14 cellular contexts compared by ENCODE assay signal in the genomic region with DNA sequence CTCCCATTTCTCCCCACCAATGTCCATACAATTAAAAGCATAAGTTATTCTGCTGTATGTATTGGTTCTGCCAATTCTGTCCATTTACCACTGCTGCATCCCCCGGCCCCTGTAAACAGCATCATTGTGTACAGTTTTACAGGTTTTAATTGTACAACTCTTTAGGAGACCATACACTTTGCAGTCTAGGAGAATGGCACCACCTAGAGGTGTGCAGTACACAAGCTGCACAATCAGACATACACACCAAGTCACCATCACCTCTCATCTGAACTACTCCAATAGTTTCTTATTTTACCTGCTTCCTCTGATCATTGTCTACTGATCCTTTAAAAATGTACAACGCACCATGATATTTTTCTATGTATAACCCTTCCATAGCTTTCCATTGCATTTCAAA.
DNase-seq lines count a peak whose midpoint lies in the region; ATAC-seq and TF ChIP-seq lines count a peak whose summit lies in the region.
"Had no signal": no experiment of that assay in that cellular context is flagged by ENCODE, and none has a peak within 500 bp of the region (broad histone marks: within the 10 kb centered on the region; RNA-seq: fewer than 3 reads in every experiment).

No MANE protein-coding gene starts in this region.

- ATAC-seq in GM18868 (IDR thresholded peaks at IDR 0.05; ENCODE audit: unreplicated experiment): peak; percentile 42
- ATAC-seq in GM19023 (IDR thresholded peaks at IDR 0.05; ENCODE audit: unreplicated experiment): no peak
- ATAC-seq in GM19397 (IDR thresholded peaks at IDR 0.05; ENCODE audit: unreplicated experiment): no peak
- ATAC-seq: activated CD4-positive, CD25-positive, alpha-beta regulatory T cell treated with anti-CD3 and anti-CD28 coated beads, Interleukin-2, amount 50 U/mL, for 24 hours; activated naive CD4-positive, alpha-beta T cell treated with anti-CD3 and anti-CD28 coated beads, Interleukin-2, amount 50 U/mL, for 72 hours had no signal

- no peak overlapping the region for H3K9ac ChIP-seq in endodermal cell (ENCODE audit: extremely low read depth, low read length, poor library complexity, severe bottlenecking)

- 85 to 89% methylated on average over 1 to 2 of the region's 2 CpGs for WGBS in endodermal cell (ENCODE audit: insufficient coverage in 1 of 2, insufficient read length in 1 of 2), 2 experiments

- H3K9me3 Mint-ChIP-seq in endodermal cell: no peaks in the 10 kb centered on the region
- H3K9me3 Mint-ChIP-seq: activated naive CD4-positive, alpha-beta T cell treated with anti-CD3 and anti-CD28 coated beads, Interleukin-2, amount 50 U/mL, for 72 hours had no signal

- DNase-seq in AML-193 (lab: John Stamatoyannopoulos, UW) (peak; percentile 69 to 74), NCI-H82 (lab: John Stamatoyannopoulos, UW) (peak; percentile 78), endodermal cell (no peak), vagina (ENCODE audit: extremely low spot score in 2 of 2) (no peak), NCI-H2029 treated with DMSO at 0.1 percent for 48 hours (lab: John Stamatoyannopoulos, UW) (no peak)
- DNase-seq: CD4-positive, CD25-positive, alpha-beta regulatory T cell; esophagus squamous epithelium had no signal

- no peak for TF ChIP-seq POLR2A in vagina (IDR thresholded peaks at IDR 0.05)

- no peak overlapping the region for H3K27ac Mint-ChIP-seq in endodermal cell
- H3K27ac Mint-ChIP-seq: activated naive CD4-positive, alpha-beta T cell treated with anti-CD3 and anti-CD28 coated beads, Interleukin-2, amount 50 U/mL, for 72 hours; CD4-positive, CD25-positive, alpha-beta regulatory T cell had no signal

- H3K4me1 ChIP-seq in endodermal cell (ENCODE audit: control insufficient read depth, insufficient read depth, low read length) (no peaks in the 10 kb centered on the region), vagina (no peaks in the 10 kb centered on the region)
- H3K4me1 ChIP-seq: esophagus squamous epithelium had no signal

- H3K36me3 Mint-ChIP-seq in endodermal cell (ENCODE audit: low read depth): no peaks in the 10 kb centered on the region
- H3K36me3 Mint-ChIP-seq: activated naive CD4-positive, alpha-beta T cell treated with anti-CD3 and anti-CD28 coated beads, Interleukin-2, amount 50 U/mL, for 72 hours; CD4-positive, CD25-positive, alpha-beta regulatory T cell had no signal

- H3K4me3 ChIP-seq in endodermal cell (ENCODE audit: low read length) (no peak overlapping the region), vagina (no peak overlapping the region)
- H3K4me3 ChIP-seq: esophagus squamous epithelium, lung had no signal

- no peaks in the 10 kb centered on the region for H3K9me3 ChIP-seq in endodermal cell (ENCODE audit: control insufficient read depth, low read length)
- no peaks in the 10 kb centered on the region for H3K9me3 ChIP-seq in vagina
- H3K9me3 ChIP-seq: esophagus squamous epithelium had no signal

- H3K4me3 Mint-ChIP-seq in endodermal cell: no peak overlapping the region
- H3K4me3 Mint-ChIP-seq: CD4-positive, CD25-positive, alpha-beta regulatory T cell had no signal

- intact Hi-C loops in vagina (cut with DNase I): no loop called here

- no peaks in the 10 kb centered on the region for H3K27me3 Mint-ChIP-seq in endodermal cell (ENCODE audit: insufficient read depth)
- H3K27me3 Mint-ChIP-seq: CD4-positive, CD25-positive, alpha-beta regulatory T cell had no signal

- H3K36me3 ChIP-seq in endodermal cell (ENCODE audit: control insufficient read depth, insufficient read depth, low read length): no peaks in the 10 kb centered on the region
- no peaks in the 10 kb centered on the region for H3K36me3 ChIP-seq in vagina
- H3K36me3 ChIP-seq: esophagus squamous epithelium had no signal

- H3K27ac ChIP-seq in endodermal cell (ENCODE audit: low read depth, low read length) (no peak overlapping the region), vagina (no peak overlapping the region)
- H3K27ac ChIP-seq: esophagus squamous epithelium, HL-60 had no signal

- TF ChIP-seq CTCF in endodermal cell (conservative IDR thresholded peaks at IDR 0.05) (peak; percentile 55), vagina (IDR thresholded peaks at IDR 0.05) (no peak)

- no peaks in the 10 kb centered on the region for H3K4me1 Mint-ChIP-seq in endodermal cell
- H3K4me1 Mint-ChIP-seq: CD4-positive, CD25-positive, alpha-beta regulatory T cell had no signal

- H3K27me3 ChIP-seq in endodermal cell (ENCODE audit: control insufficient read depth, insufficient read depth, low read length, poor library complexity, severe bottlenecking) (no peaks in the 10 kb centered on the region), vagina (no peaks in the 10 kb centered on the region)
- H3K27me3 ChIP-seq: esophagus squamous epithelium had no signal

Comparison
In these comparisons a context has a peak if more than half of its experiments do, and no peak if none do; other contexts are left out.
1. DNase-seq: peak in AML-193 (2 of 2) and NCI-H82 (single experiment); none in endodermal cell (single experiment), vagina (0 of 2) and NCI-H2029 treated with DMSO at 0.1 percent for 48 hours (single experiment).